Comparison of ENCODE assay signal across 12 cellular contexts in genomic region chr18:78878335-78878734, GRCh38.
DNase-seq lines count a peak whose midpoint lies in the region; ATAC-seq, FAIRE-seq and TF ChIP-seq lines count a peak whose summit lies in the region.
"Had no signal": no experiment of that assay in that cellular context is flagged by ENCODE, and none has a peak within 500 bp of the region (broad histone marks: within the 10 kb centered on the region; RNA-seq: fewer than 3 reads in every experiment).

No MANE protein-coding gene starts in this region.

- H3K23ac ChIP-seq in neuronal stem cell (ENCODE audit: low read depth, low read length, poor library complexity): no peak overlapping the region

- no peak overlapping the region for H2BK12ac ChIP-seq in neuronal stem cell (ENCODE audit: low read length)

- H3K36me3 ChIP-seq in right atrium auricular region (no peaks in the 10 kb centered on the region), heart left ventricle (no peaks in the 10 kb centered on the region), esophagus muscularis mucosa (no peaks in the 10 kb centered on the region), neuronal stem cell (replicated peaks in 1 of 2; ENCODE audit: control insufficient read depth in 2 of 2, insufficient read depth in 2 of 2, low read length in 2 of 2) (no peaks in the 10 kb centered on the region), esophagus squamous epithelium (no peaks in the 10 kb centered on the region)

- no peak for FAIRE-seq in RCC 7860 (lab: Jason Lieb, UNC)
- FAIRE-seq: A204.1 had no signal

- H3K27me3 ChIP-seq in right atrium auricular region (no peaks in the 10 kb centered on the region), heart left ventricle (peaks cover 0 to 32% (median 0%) of the 10 kb centered on the region in 9 donors), esophagus muscularis mucosa (peaks cover 0 to 20% (median 0%) of the 10 kb centered on the region in 4 donors), neuronal stem cell (ENCODE audit: control insufficient read depth in 3 of 3, insufficient read depth in 3 of 3, low read depth in 1 of 3, low read length in 3 of 3) (no peaks in the 10 kb centered on the region), esophagus squamous epithelium (peaks cover 0 to 13% (median 0%) of the 10 kb centered on the region in 4 donors)

- H2AFZ ChIP-seq in neuronal stem cell (ENCODE audit: low read length): no peak overlapping the region

- TF ChIP-seq EP300 in esophagus muscularis mucosa (IDR thresholded peaks at IDR 0.05): no peak

- no peak overlapping the region for H2BK5ac ChIP-seq in neuronal stem cell (ENCODE audit: low read length)

- H3K4me1 ChIP-seq in right atrium auricular region (no peaks in the 10 kb centered on the region), heart left ventricle (peaks cover 0 to 4% (median 0%) of the 10 kb centered on the region in 12 donors), esophagus muscularis mucosa (no peaks in the 10 kb centered on the region), neuronal stem cell (ENCODE audit: control insufficient read depth in 2 of 2, insufficient read depth in 1 of 2, low read depth in 1 of 2, low read length in 2 of 2) (peaks cover 0 to 5% of the 10 kb centered on the region in 2 donors), esophagus squamous epithelium (no peaks in the 10 kb centered on the region)

- H3K9ac ChIP-seq in neuronal stem cell (ENCODE audit: low read depth, low read length, poor library complexity): peak overlapping the region; percentile 27

- no peak for TF ChIP-seq CTCF in right atrium auricular region (IDR thresholded peaks at IDR 0.05)
- TF ChIP-seq CTCF in heart left ventricle (IDR thresholded peaks at IDR 0.05): no peak
- no peak for TF ChIP-seq CTCF in esophagus muscularis mucosa (IDR thresholded peaks at IDR 0.05)
- TF ChIP-seq CTCF in esophagus squamous epithelium (IDR thresholded peaks at IDR 0.05): no peak

- H3K9me3 ChIP-seq in right atrium auricular region (no peaks in the 10 kb centered on the region), heart left ventricle (no peaks in the 10 kb centered on the region), esophagus muscularis mucosa (peaks cover 0 to under 1% (median 0%) of the 10 kb centered on the region in 4 donors), neuronal stem cell (replicated peaks in 1 of 2; ENCODE audit: control insufficient read depth in 2 of 2, insufficient read depth in 1 of 2, low read depth in 1 of 2, low read length in 2 of 2) (peaks cover 0 to 2% of the 10 kb centered on the region in 2 donors), esophagus squamous epithelium (peaks cover 0 to under 1% (median 0%) of the 10 kb centered on the region in 3 donors)

- H3K27ac ChIP-seq in right atrium auricular region: no peak overlapping the region
- no peak overlapping the region for H3K27ac ChIP-seq in heart left ventricle
- no peak overlapping the region for H3K27ac ChIP-seq in esophagus muscularis mucosa (replicated peaks in 1 of 4)
- H3K27ac ChIP-seq in neuronal stem cell (replicated peaks; ENCODE audit: low read length): no peak overlapping the region
- no peak overlapping the region for H3K27ac ChIP-seq in esophagus squamous epithelium

- WGBS in heart left ventricle, 4 donors: 91 to 93% (median 92%) methylated on average over 15 of the region's 15 CpGs
- WGBS in esophagus muscularis mucosa: 89% methylated on average over 15 of the region's 15 CpGs
- WGBS in neuronal stem cell (ENCODE audit: extremely low coverage in 2 of 2, insufficient read length in 2 of 2, insufficient replicate concordance in 1 of 2), 2 donors: no CpG with 5 or more reads among the region's 15 CpGs
- 88 to 93% methylated on average over 14 of the region's 15 CpGs for WGBS in esophagus squamous epithelium, 2 donors

- ATAC-seq in heart left ventricle: no peak
- ATAC-seq in HG03280 (IDR thresholded peaks at IDR 0.05; ENCODE audit: unreplicated experiment): no peak

- H3K4me3 ChIP-seq in right atrium auricular region (no peak overlapping the region), heart left ventricle (no peak overlapping the region), esophagus muscularis mucosa (no peak overlapping the region), neuronal stem cell (ENCODE audit: low read length in 2 of 2) (no peak overlapping the region), esophagus squamous epithelium (no peak overlapping the region)

- H3K4me2 ChIP-seq in neuronal stem cell (ENCODE audit: insufficient read depth, low read length, poor library complexity, severe bottlenecking): no peak overlapping the region

- H2BK15ac ChIP-seq in neuronal stem cell (ENCODE audit: low read length): peak overlapping the region; percentile 27

- H3K14ac ChIP-seq in neuronal stem cell (ENCODE audit: low read length): no peak overlapping the region

- peak overlapping the region; percentile 72 for H3K18ac ChIP-seq in neuronal stem cell (ENCODE audit: low read length)

- H4K91ac ChIP-seq in neuronal stem cell (ENCODE audit: low read depth, low read length, poor library complexity): peak overlapping the region; percentile 26

- DNase-seq in right atrium auricular region (ENCODE audit: low spot score) (peak; percentile 30), heart left ventricle (no peak), esophagus muscularis mucosa (ENCODE audit: extremely low spot score) (peak; percentile 88), neuronal stem cell (ENCODE audit: low spot score) (no peak), esophagus squamous epithelium (lab: John Stamatoyannopoulos, UW) (no peak), RCC 7860 (ENCODE audit: low spot score) (no peak)
- DNase-seq: C1 segment of cervical spinal cord; Calu3; CD4-positive, alpha-beta T cell; DMS 273 treated with DMSO at 0.1 percent for 48 hours had no signal

- no peak overlapping the region for H4K8ac ChIP-seq in neuronal stem cell (ENCODE audit: low read depth, low read length)

- intact Hi-C loops in heart left ventricle (cut with DNase I): loop anchor here in 5 of 10 donors (5.0 to 10.0 kb wide), 2 partner anchors 366 to 369 kb away; no protein-coding TSS in a partner anchor
- intact Hi-C loops in esophagus muscularis mucosa (cut with DNase I): no loop called here
- intact Hi-C loops in esophagus squamous epithelium (cut with DNase I): no loop called here

- TF ChIP-seq POLR2A in heart left ventricle (IDR thresholded peaks at IDR 0.05): no peak
- TF ChIP-seq POLR2A in esophagus muscularis mucosa (IDR thresholded peaks at IDR 0.05; ENCODE audit: low read depth): no peak
- TF ChIP-seq POLR2A in esophagus squamous epithelium (IDR thresholded peaks at IDR 0.05): no peak

- no peak overlapping the region for H3K4ac ChIP-seq in neuronal stem cell (ENCODE audit: low read length)

- H2AK5ac ChIP-seq in neuronal stem cell (ENCODE audit: low read depth, low read length): peak overlapping the region; percentile 40

- no peaks in the 10 kb centered on the region for H3K79me1 ChIP-seq in neuronal stem cell (ENCODE audit: low read depth, low read length)

- H2BK120ac ChIP-seq in neuronal stem cell (ENCODE audit: low read depth, low read length): peak overlapping the region; percentile 57

Comparison
In these comparisons a context has a peak if more than half of its experiments do, and no peak if none do; other contexts are left out.
1. DNase-seq: peak in right atrium auricular region (single experiment) and esophagus muscularis mucosa (single experiment); none in heart left ventricle (0 of 5), neuronal stem cell (single experiment), esophagus squamous epithelium (single experiment) and RCC 7860 (single experiment).